Comparison of ENCODE assay signal across 33 cellular contexts in the genomic region with DNA sequence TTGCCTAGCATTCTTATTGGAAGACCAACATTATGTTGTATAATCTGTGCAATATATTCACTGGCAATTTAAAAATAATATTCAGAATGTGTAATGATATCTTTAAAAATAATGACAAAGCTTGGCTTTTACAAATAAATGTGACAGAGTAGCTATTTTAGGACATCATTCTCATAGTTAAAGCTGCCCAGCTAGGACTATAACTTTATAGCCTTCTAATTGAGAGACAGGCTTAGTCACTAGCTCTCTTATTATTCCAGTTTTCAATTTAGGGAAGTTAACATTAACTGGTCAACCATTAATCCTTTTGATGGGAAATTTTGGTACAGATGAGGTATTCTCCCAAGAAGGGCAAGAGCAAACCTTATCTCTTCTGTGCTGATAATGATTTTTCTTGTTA.
A peak's percentile ranks its signal among the peaks of the same experiment; 100 is the strongest.
DNase-seq lines count a peak whose midpoint lies in the region; ATAC-seq and TF ChIP-seq lines count a peak whose summit lies in the region.
"Had no signal": no experiment of that assay in that cellular context is flagged by ENCODE, and none has a peak within 500 bp of the region (broad histone marks: within the 10 kb centered on the region; RNA-seq: fewer than 3 reads in every experiment).

No MANE protein-coding gene starts in this region.

- H3K4me3 ChIP-seq in breast epithelium (no peak overlapping the region), psoas muscle (no peak overlapping the region), stomach (no peak overlapping the region)
- H3K4me3 ChIP-seq: A549; BLaER1; BLaER1 treated with 17β-estradiol and CSF1 and Interleukin-3, amounts not matched to agents 10 nM and 100 nM had no signal

- H3K27ac Mint-ChIP-seq in MCF 10A (ENCODE audit: low read depth, unreplicated experiment), result peak overlapping the region; percentile 7
- H3K27ac Mint-ChIP-seq: B cell; CD14-positive monocyte; CD4-positive, alpha-beta memory T cell; CD4-positive, alpha-beta T cell; CD4-positive, CD25-positive, alpha-beta regulatory T cell; CD8-positive, alpha-beta memory T cell; CD8-positive, alpha-beta T cell had no signal

- H3K36me3 Mint-ChIP-seq in MCF 10A (ENCODE audit: insufficient read depth, unreplicated experiment), result no peaks in the 10 kb centered on the region
- H3K36me3 Mint-ChIP-seq: CD14-positive monocyte; CD4-positive, alpha-beta memory T cell; CD4-positive, CD25-positive, alpha-beta regulatory T cell; CD8-positive, alpha-beta memory T cell; CD8-positive, alpha-beta T cell had no signal

- no peaks in the 10 kb centered on the region for H3K27me3 ChIP-seq in breast epithelium
- no peaks in the 10 kb centered on the region for H3K27me3 ChIP-seq in psoas muscle (ENCODE audit: insufficient read depth in 3 of 3, low read length in 2 of 3)
- no peaks in the 10 kb centered on the region for H3K27me3 ChIP-seq in stomach
- H3K27me3 ChIP-seq: BE2C; BLaER1; BLaER1 treated with 17β-estradiol and CSF1 and Interleukin-3, amounts not matched to agents 10 nM and 100 nM had no signal

- no TSS peak for BruUV-seq in MCF 10A (replicated peaks; lab: Mats Ljungman, UMichigan)

- TF ChIP-seq POLR2A in breast epithelium (IDR thresholded peaks at IDR 0.05) (no peak), stomach (IDR thresholded peaks at IDR 0.05) (no peak)

- ATAC-seq in psoas muscle (peak in 3 of 4 donors; percentile 51 to 71 (median 61)), GM19328 (IDR thresholded peaks at IDR 0.05; ENCODE audit: unreplicated experiment) (no peak)
- ATAC-seq: A549; CD8-positive, alpha-beta T cell had no signal

- H3K9me3 ChIP-seq in breast epithelium (no peaks in the 10 kb centered on the region), psoas muscle (peaks cover 2% of the 10 kb centered on the region), stomach (peaks cover 0 to under 1% (median 0%) of the 10 kb centered on the region in 4 donors)
- H3K9me3 ChIP-seq: A549; BE2C; BLaER1; BLaER1 treated with 17β-estradiol and CSF1 and Interleukin-3, amounts not matched to agents 10 nM and 100 nM; Caco-2 had no signal

- H3K4me3 Mint-ChIP-seq in MCF 10A (ENCODE audit: unreplicated experiment), result no peak overlapping the region
- H3K4me3 Mint-ChIP-seq: B cell; CD14-positive monocyte; CD4-positive, alpha-beta T cell; CD4-positive, CD25-positive, alpha-beta regulatory T cell; CD8-positive, alpha-beta memory T cell; CD8-positive, alpha-beta T cell had no signal

- no peaks in the 10 kb centered on the region for H3K4me1 Mint-ChIP-seq in MCF 10A (ENCODE audit: insufficient read depth, unreplicated experiment)
- H3K4me1 Mint-ChIP-seq: B cell; CD14-positive monocyte; CD4-positive, alpha-beta memory T cell; CD4-positive, CD25-positive, alpha-beta regulatory T cell; CD8-positive, alpha-beta memory T cell had no signal

- H3K27me3 Mint-ChIP-seq in MCF 10A (ENCODE audit: insufficient read depth, unreplicated experiment), result no peaks in the 10 kb centered on the region
- H3K27me3 Mint-ChIP-seq: B cell; CD4-positive, alpha-beta memory T cell; CD4-positive, alpha-beta T cell; CD4-positive, CD25-positive, alpha-beta regulatory T cell; CD8-positive, alpha-beta memory T cell had no signal

- POLR2A ChIA-PET in MCF 10A (lab: Yijun Ruan, JAX), result no interaction called here

- H3K4me1 ChIP-seq in breast epithelium (no peaks in the 10 kb centered on the region), psoas muscle (peaks cover 14% of the 10 kb centered on the region), stomach (no peaks in the 10 kb centered on the region)
- H3K4me1 ChIP-seq: A549; BE2C; BLaER1; BLaER1 treated with 17β-estradiol and CSF1 and Interleukin-3, amounts not matched to agents 10 nM and 100 nM; Caco-2 had no signal

- no peak for TF ChIP-seq EP300 in stomach (IDR thresholded peaks at IDR 0.05)

- H3K27ac ChIP-seq in breast epithelium (no peak overlapping the region), psoas muscle (peak overlapping the region; percentile 44), stomach (no peak overlapping the region)
- H3K27ac ChIP-seq: 22Rv1; A549; BLaER1; BLaER1 treated with 17β-estradiol and CSF1 and Interleukin-3, amounts not matched to agents 10 nM and 100 nM; C4-2B had no signal

- H3K36me3 ChIP-seq in breast epithelium (no peaks in the 10 kb centered on the region), psoas muscle (ENCODE audit: insufficient read depth in 1 of 2, low read depth in 1 of 2) (peaks cover 0 to 17% of the 10 kb centered on the region in 2 donors), stomach (no peaks in the 10 kb centered on the region)
- H3K36me3 ChIP-seq: BE2C; BLaER1; BLaER1 treated with 17β-estradiol and CSF1 and Interleukin-3, amounts not matched to agents 10 nM and 100 nM had no signal

- DNase-seq in MCF 10A (ENCODE audit: unreplicated experiment) (no peak), breast epithelium (ENCODE audit: low spot score in 2 of 2) (no peak), psoas muscle (no peak), renal cortical epithelial cell (ENCODE audit: low read depth) (peak; percentile 2), stomach (no peak)
- DNase-seq: 8988T; ACHN; AML-193; BE2C; C1 segment of cervical spinal cord; Caco-2; Calu3; CD4-positive, alpha-beta memory T cell; CD4-positive, alpha-beta T cell; CD4-positive, CD25-positive, alpha-beta regulatory T cell; CD8-positive, alpha-beta memory T cell; CD8-positive, alpha-beta T cell; COR-L47; DMS 273 treated with DMSO at 0.1 percent for 48 hours; DMS153; DMS53; DMS79; DMS79 treated with DMSO at 0.1 percent for 48 hours; DND-41; EL had no signal

- intact Hi-C loops in MCF 10A (cut with micrococcal nuclease) (no loop called here), breast epithelium (cut with DNase I; ENCODE audit: low total_unique reads) (no loop called here), psoas muscle (cut with DNase I) (no loop called here), stomach (cut with DNase I; ENCODE audit: low total_unique reads) (no loop called here)

- CTCF ChIA-PET in MCF 10A (lab: Yijun Ruan, JAX), result no interaction called here

- no peaks in the 10 kb centered on the region for H3K9me3 Mint-ChIP-seq in MCF 10A (ENCODE audit: unreplicated experiment)
- H3K9me3 Mint-ChIP-seq: CD4-positive, alpha-beta T cell had no signal

- TF ChIP-seq CTCF in MCF 10A (IDR thresholded peaks at IDR 0.05; ENCODE audit: unreplicated experiment) (no peak), breast epithelium (IDR thresholded peaks at IDR 0.05) (no peak), psoas muscle (IDR thresholded peaks at IDR 0.05) (no peak), stomach (IDR thresholded peaks at IDR 0.05) (no peak)
